8 cellular contexts compared by ENCODE assay signal in genomic region chr17:29615492-29616299, GRCh38. TPM values are rescaled to one million over a fixed set of nuclear protein-coding genes. Genes with fewer than 3 reads are reported as not detected.
DNase-seq lines count a peak whose midpoint lies in the region; ATAC-seq lines count a peak whose summit lies in the region.

No MANE protein-coding gene starts in this region.

- peak overlapping the region in 1 of 2 experiments; percentile 15 for H2BK12ac ChIP-seq in mesenchymal stem cell (ENCODE audit: low read length in 2 of 2)

- peak overlapping the region; percentile 38 to 57 for H3K4ac ChIP-seq in mesenchymal stem cell (ENCODE audit: low read depth in 1 of 2, low read length in 2 of 2)

- no peaks in the 10 kb centered on the region for H3K9me3 ChIP-seq in endocrine pancreas (ENCODE audit: control insufficient read depth, low read length)
- no peaks in the 10 kb centered on the region for H3K9me3 ChIP-seq in mesenchymal stem cell (ENCODE audit: control insufficient read depth, low read length)

- no peak overlapping the region for H3K9ac ChIP-seq in endocrine pancreas (ENCODE audit: control insufficient read depth, insufficient read depth, low read length)
- H3K9ac ChIP-seq in mesenchymal stem cell (ENCODE audit: low read length) = peak overlapping the region; percentile 70

- peak; percentile 28 for DNase-seq in DMS79 (lab: John Stamatoyannopoulos, UW)
- peak; percentile 92 for DNase-seq in NCI-H69 (lab: John Stamatoyannopoulos, UW)
- peak; percentile 78 for DNase-seq in activated T-cell treated with anti-CD3 and anti-CD28 coated beads for 1 hour (ENCODE audit: low read depth)
- DNase-seq in mesenchymal stem cell = peak; percentile 85
- peak; percentile 74 for DNase-seq in stimulated activated CD8-positive, alpha-beta memory T cell treated with anti-CD3 and anti-CD28 coated beads, Interleukin-12 subunit alpha, Interleukin-12 subunit beta, amount 100 ng/mL, for 4 hours (ENCODE audit: low read depth)

- H4K8ac ChIP-seq in mesenchymal stem cell (ENCODE audit: low read length) = peak overlapping the region; percentile 69

- H4K91ac ChIP-seq in mesenchymal stem cell (ENCODE audit: low read length) = no peak overlapping the region

- H3K4me1 ChIP-seq in endocrine pancreas (ENCODE audit: control insufficient read depth, insufficient read depth, low read length) (no peaks in the 10 kb centered on the region), mesenchymal stem cell (ENCODE audit: control insufficient read depth, insufficient read depth, low read depth, low read length) (peaks cover 57% of the 10 kb centered on the region)

- no peak overlapping the region for H2AK5ac ChIP-seq in mesenchymal stem cell (ENCODE audit: low read length, severe bottlenecking)

- H2AFZ ChIP-seq in mesenchymal stem cell (ENCODE audit: low read depth, low read length) = no peak overlapping the region

- H3K27ac ChIP-seq in mesenchymal stem cell (ENCODE audit: low read length, poor library complexity, severe bottlenecking) = no peak overlapping the region

- peak overlapping the region; percentile 93 for H3K4me2 ChIP-seq in mesenchymal stem cell (ENCODE audit: low read length, poor library complexity, severe bottlenecking)

- H3K4me3 ChIP-seq in endocrine pancreas (ENCODE audit: control insufficient read depth, insufficient read depth, low read length) = peak overlapping the region; percentile 26
- H3K4me3 ChIP-seq in mesenchymal stem cell (ENCODE audit: insufficient read depth in 1 of 2, low read depth in 1 of 2, low read length in 2 of 2) = peak overlapping the region; percentile 47 to 73

- no peak overlapping the region for H2BK15ac ChIP-seq in mesenchymal stem cell (ENCODE audit: low read depth, poor library complexity, severe bottlenecking)

- WGBS in mesenchymal stem cell = 2% methylated on average over 51 of the region's 74 CpGs

- H3K14ac ChIP-seq in mesenchymal stem cell (ENCODE audit: low read length in 2 of 2) = peak overlapping the region in 1 of 2 experiments; percentile 86

- H2BK120ac ChIP-seq in mesenchymal stem cell (ENCODE audit: low read depth, low read length) = no peak overlapping the region

- peak; percentile 61 for ATAC-seq in HG02571 (IDR thresholded peaks at IDR 0.05; ENCODE audit: unreplicated experiment)
- ATAC-seq in GM18870 (IDR thresholded peaks at IDR 0.05; ENCODE audit: unreplicated experiment) = no peak

- no peaks in the 10 kb centered on the region for H3K79me1 ChIP-seq in mesenchymal stem cell (replicated peaks; ENCODE audit: low read length, poor library complexity, severe bottlenecking)

- peak overlapping the region in 1 of 2 experiments; percentile 77 for H3K18ac ChIP-seq in mesenchymal stem cell (ENCODE audit: low read depth in 1 of 2, low read length in 2 of 2)

- H3K36me3 ChIP-seq in endocrine pancreas (ENCODE audit: control insufficient read depth, insufficient read depth, low read length) = no peaks in the 10 kb centered on the region
- peaks cover 0 to 21% of the 10 kb centered on the region in 2 experiments for H3K36me3 ChIP-seq in mesenchymal stem cell (ENCODE audit: control insufficient read depth in 1 of 2, insufficient read depth in 2 of 2, low read depth in 1 of 2, low read length in 2 of 2)

- H3K23ac ChIP-seq in mesenchymal stem cell (ENCODE audit: low read length in 2 of 2) = peak overlapping the region in 1 of 2 experiments; percentile 49

- no peak overlapping the region for H2BK5ac ChIP-seq in mesenchymal stem cell (ENCODE audit: low read depth, low read length, poor library complexity, severe bottlenecking)

- no peaks in the 10 kb centered on the region for H3K27me3 ChIP-seq in endocrine pancreas (ENCODE audit: control insufficient read depth, insufficient read depth, low read length)
- peaks cover 8 to 9% of the 10 kb centered on the region in 2 experiments for H3K27me3 ChIP-seq in mesenchymal stem cell (ENCODE audit: control insufficient read depth in 1 of 2, insufficient read depth in 1 of 2, low read length in 2 of 2)

RNA-seq across cellular contexts. Expression of gene CORO6, which starts 7.0 kb away (rescaled TPM):
- 2.9 TPM for polyA plus RNA-seq in mesenchymal stem cell (2013, experiment 1 of 2)
- polyA plus RNA-seq in mesenchymal stem cell (2013, experiment 2 of 2) = 2.5 TPM

RNA-seq across cellular contexts. Expression of gene ANKRD13B, which starts 22.8 kb away (rescaled TPM):
- polyA plus RNA-seq in mesenchymal stem cell (2013, experiment 1 of 2) = 3.6 TPM
- 2.7 TPM for polyA plus RNA-seq in mesenchymal stem cell (2013, experiment 2 of 2)

RNA-seq across cellular contexts. Expression of gene GIT1, which starts 26.2 kb away (rescaled TPM):
- polyA plus RNA-seq in mesenchymal stem cell (2013, experiment 1 of 2) = 29.2 TPM
- 28.5 TPM for polyA plus RNA-seq in mesenchymal stem cell (2013, experiment 2 of 2)

RNA-seq across cellular contexts. Expression of gene TP53I13, which starts 47.2 kb away (rescaled TPM):
- 23.6 TPM for polyA plus RNA-seq in mesenchymal stem cell (2013, experiment 1 of 2)
- polyA plus RNA-seq in mesenchymal stem cell (2013, experiment 2 of 2) = 23.8 TPM

RNA-seq across cellular contexts. Expression of gene ABHD15, which starts 48.9 kb away (rescaled TPM):
- 5.5 TPM for polyA plus RNA-seq in mesenchymal stem cell (2013, experiment 1 of 2)
- polyA plus RNA-seq in mesenchymal stem cell (2013, experiment 2 of 2) = 5.2 TPM

Comparison
In these comparisons a context has a peak if more than half of its experiments do, and no peak if none do; other contexts are left out.
1. DNase-seq: peak in every context shown above with its lines; median percentile 92 in NCI-H69; 85 in mesenchymal stem cell; 78 in activated T-cell treated with anti-CD3 and anti-CD28 coated beads for 1 hour; 74 in stimulated activated CD8-positive, alpha-beta memory T cell treated with anti-CD3 and anti-CD28 coated beads, Interleukin-12 subunit alpha, Interleukin-12 subunit beta, amount 100 ng/mL, for 4 hours; 28 in DMS79.